Comparison of ENCODE assay signal across 1 cellular context in genomic region chr17:63446981-63447687, GRCh38.
TF ChIP-seq lines count a peak whose summit lies in the region.

No MANE protein-coding gene starts in this region.

TF ChIP-seq in K562, 482 proteins besides CTCF, POLR2A, EP300 and RAD21 (continued from another document and continues in another):
- TF ChIP-seq ZNF609 (CRISPR knock-in tag; IDR thresholded peaks at IDR 0.05; ENCODE audit: borderline replicate concordance) = no peak
- TF ChIP-seq PTTG1 (tag; IDR thresholded peaks at IDR 0.05; ENCODE audit: low read depth) = no peak
- TF ChIP-seq, protein P1, sequence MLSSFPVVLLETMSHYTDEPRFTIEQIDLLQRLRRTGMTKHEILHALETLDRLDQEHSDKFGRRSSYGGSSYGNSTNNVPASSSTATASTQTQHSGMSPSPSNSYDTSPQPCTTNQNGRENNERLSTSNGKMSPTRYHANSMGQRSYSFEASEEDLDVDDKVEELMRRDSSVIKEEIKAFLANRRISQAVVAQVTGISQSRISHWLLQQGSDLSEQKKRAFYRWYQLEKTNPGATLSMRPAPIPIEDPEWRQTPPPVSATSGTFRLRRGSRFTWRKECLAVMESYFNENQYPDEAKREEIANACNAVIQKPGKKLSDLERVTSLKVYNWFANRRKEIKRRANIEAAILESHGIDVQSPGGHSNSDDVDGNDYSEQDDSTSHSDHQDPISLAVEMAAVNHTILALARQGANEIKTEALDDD (IDR thresholded peaks at IDR 0.05) = no peak
- no peak for TF ChIP-seq CBFB (CRISPR knock-in tag; IDR thresholded peaks at IDR 0.05)
- peak; percentile 11; the same call in 1 of the 2 replicates for TF ChIP-seq SMARCC2 (IDR thresholded peaks at IDR 0.05; ENCODE audit: low read depth)
- no peak for TF ChIP-seq DDX20 (tag; IDR thresholded peaks at IDR 0.05; ENCODE audit: low read depth)
- TF ChIP-seq, protein P2, sequence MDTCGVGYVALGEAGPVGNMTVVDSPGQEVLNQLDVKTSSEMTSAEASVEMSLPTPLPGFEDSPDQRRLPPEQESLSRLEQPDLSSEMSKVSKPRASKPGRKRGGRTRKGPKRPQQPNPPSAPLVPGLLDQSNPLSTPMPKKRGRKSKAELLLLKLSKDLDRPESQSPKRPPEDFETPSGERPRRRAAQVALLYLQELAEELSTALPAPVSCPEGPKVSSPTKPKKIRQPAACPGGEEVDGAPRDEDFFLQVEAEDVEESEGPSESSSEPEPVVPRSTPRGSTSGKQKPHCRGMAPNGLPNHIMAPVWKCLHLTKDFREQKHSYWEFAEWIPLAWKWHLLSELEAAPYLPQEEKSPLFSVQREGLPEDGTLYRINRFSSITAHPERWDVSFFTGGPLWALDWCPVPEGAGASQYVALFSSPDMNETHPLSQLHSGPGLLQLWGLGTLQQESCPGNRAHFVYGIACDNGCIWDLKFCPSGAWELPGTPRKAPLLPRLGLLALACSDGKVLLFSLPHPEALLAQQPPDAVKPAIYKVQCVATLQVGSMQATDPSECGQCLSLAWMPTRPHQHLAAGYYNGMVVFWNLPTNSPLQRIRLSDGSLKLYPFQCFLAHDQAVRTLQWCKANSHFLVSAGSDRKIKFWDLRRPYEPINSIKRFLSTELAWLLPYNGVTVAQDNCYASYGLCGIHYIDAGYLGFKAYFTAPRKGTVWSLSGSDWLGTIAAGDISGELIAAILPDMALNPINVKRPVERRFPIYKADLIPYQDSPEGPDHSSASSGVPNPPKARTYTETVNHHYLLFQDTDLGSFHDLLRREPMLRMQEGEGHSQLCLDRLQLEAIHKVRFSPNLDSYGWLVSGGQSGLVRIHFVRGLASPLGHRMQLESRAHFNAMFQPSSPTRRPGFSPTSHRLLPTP (IDR thresholded peaks at IDR 0.05; ENCODE audit: borderline replicate concordance, extremely low read depth, insufficient read length) = no peak
- no peak for TF ChIP-seq CBX3 (IDR thresholded peaks at IDR 0.05; ENCODE audit: borderline replicate concordance in 1 of 2, low read length in 2 of 2)
- no peak for TF ChIP-seq SRSF3 (IDR thresholded peaks at IDR 0.05; ENCODE audit: insufficient read depth, low read length)
- TF ChIP-seq ARHGAP35 (IDR thresholded peaks at IDR 0.05; ENCODE audit: partially characterized antibody) = no peak
- no peak for TF ChIP-seq MCM5 (IDR thresholded peaks at IDR 0.05; ENCODE audit: low read depth)
- TF ChIP-seq, protein P3, sequence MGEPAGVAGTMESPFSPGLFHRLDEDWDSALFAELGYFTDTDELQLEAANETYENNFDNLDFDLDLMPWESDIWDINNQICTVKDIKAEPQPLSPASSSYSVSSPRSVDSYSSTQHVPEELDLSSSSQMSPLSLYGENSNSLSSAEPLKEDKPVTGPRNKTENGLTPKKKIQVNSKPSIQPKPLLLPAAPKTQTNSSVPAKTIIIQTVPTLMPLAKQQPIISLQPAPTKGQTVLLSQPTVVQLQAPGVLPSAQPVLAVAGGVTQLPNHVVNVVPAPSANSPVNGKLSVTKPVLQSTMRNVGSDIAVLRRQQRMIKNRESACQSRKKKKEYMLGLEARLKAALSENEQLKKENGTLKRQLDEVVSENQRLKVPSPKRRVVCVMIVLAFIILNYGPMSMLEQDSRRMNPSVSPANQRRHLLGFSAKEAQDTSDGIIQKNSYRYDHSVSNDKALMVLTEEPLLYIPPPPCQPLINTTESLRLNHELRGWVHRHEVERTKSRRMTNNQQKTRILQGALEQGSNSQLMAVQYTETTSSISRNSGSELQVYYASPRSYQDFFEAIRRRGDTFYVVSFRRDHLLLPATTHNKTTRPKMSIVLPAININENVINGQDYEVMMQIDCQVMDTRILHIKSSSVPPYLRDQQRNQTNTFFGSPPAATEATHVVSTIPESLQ (CRISPR knock-in tag; IDR thresholded peaks at IDR 0.05) = 0 out of 2 replicates have a peak, but pooled peaks have one; percentile 22
- no peak for TF ChIP-seq SRSF7 (optimal IDR thresholded peaks at IDR 0.05; ENCODE audit: low read depth, low read length)
- no peak for TF ChIP-seq CREBBP (IDR thresholded peaks at IDR 0.05; ENCODE audit: low read depth, low read length)
- no peak for TF ChIP-seq CTBP1 (IDR thresholded peaks at IDR 0.05; ENCODE audit: borderline replicate concordance)
- TF ChIP-seq SMARCE1 (IDR thresholded peaks at IDR 0.05) = peak; percentile 54; the same call in 1 of the 2 replicates
- TF ChIP-seq MGA (IDR thresholded peaks at IDR 0.05) = peak; percentile 84
- no peak for TF ChIP-seq MEIS2 (IDR thresholded peaks at IDR 0.05; ENCODE audit: partially characterized antibody)
- TF ChIP-seq NFYB (IDR thresholded peaks at IDR 0.05; ENCODE audit: extremely low read depth, insufficient read length) = no peak
- no peak for TF ChIP-seq ELK3 (CRISPR knock-in tag; IDR thresholded peaks at IDR 0.05)
- 0 out of 2 replicates have a peak, but pooled peaks have one; percentile 11 for TF ChIP-seq NR2F6 (CRISPR knock-in tag; IDR thresholded peaks at IDR 0.05)
- no peak for TF ChIP-seq NRF1 (conservative IDR thresholded peaks at IDR 0.05 in 1 of 2, IDR thresholded peaks at IDR 0.05 in 1 of 2)
- no peak for TF ChIP-seq FIP1L1 (IDR thresholded peaks at IDR 0.05; ENCODE audit: low read depth, low read length, poor library complexity, severe bottlenecking)
- TF ChIP-seq TRIM28 (IDR thresholded peaks at IDR 0.05) = no peak
